22 cellular contexts compared by ENCODE assay signal in the genomic region with DNA sequence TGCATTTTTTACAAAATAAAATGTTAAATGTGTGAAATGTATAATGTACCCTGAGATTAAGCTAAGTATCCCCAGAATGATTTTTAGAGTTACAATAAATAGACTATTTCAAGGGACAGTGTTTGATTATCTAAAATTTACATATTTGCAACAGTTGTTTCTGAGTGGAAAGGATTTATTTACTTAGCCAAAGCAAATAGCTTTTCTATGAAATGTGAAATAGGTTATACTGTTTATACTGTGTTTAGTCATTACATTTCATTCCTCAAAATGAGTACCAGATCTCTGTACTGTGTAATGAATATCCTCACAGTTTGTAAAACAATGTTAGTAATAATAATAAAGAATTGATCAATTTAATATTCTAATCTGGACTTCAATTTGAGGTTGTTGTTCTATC.
DNase-seq lines count a peak whose midpoint lies in the region; ATAC-seq, FAIRE-seq and TF ChIP-seq lines count a peak whose summit lies in the region.
"Had no signal": no experiment of that assay in that cellular context is flagged by ENCODE, and none has a peak within 500 bp of the region (broad histone marks: within the 10 kb centered on the region; RNA-seq: fewer than 3 reads in every experiment).

No MANE protein-coding gene starts in this region.

- H3K36me3 ChIP-seq in GM23248 (ENCODE audit: low read depth) (no peaks in the 10 kb centered on the region), IMR-90 (ENCODE audit: control insufficient read depth, insufficient read depth, low read length) (no peaks in the 10 kb centered on the region), astrocyte (ENCODE audit: insufficient read depth, low read length) (no peaks in the 10 kb centered on the region), right lobe of liver (no peaks in the 10 kb centered on the region)
- H3K36me3 ChIP-seq: BLaER1 treated with 17β-estradiol and CSF1 and Interleukin-3, amounts not matched to agents 10 nM and 100 nM; Peyer's patch had no signal

- H3K79me2 ChIP-seq in GM23248 (ENCODE audit: insufficient read depth) (no peaks in the 10 kb centered on the region), astrocyte (ENCODE audit: insufficient read depth, low read length) (no peaks in the 10 kb centered on the region)

- H3K23ac ChIP-seq in IMR-90 (ENCODE audit: low read depth, low read length): no peak overlapping the region

- intact Hi-C loops in IMR-90 (cut with micrococcal nuclease): loop anchor here (10.0 kb wide), 1 partner anchor 343 kb away; no protein-coding TSS in a partner anchor
- intact Hi-C loops in right lobe of liver (cut with DNase I): no loop called here

- TF ChIP-seq CTCF in IMR-90 (conservative IDR thresholded peaks at IDR 0.05; ENCODE audit: low read depth, low read length) (no peak), astrocyte (IDR thresholded peaks at IDR 0.05; ENCODE audit: insufficient read depth, low read depth, low read length) (no peak), nephron (IDR thresholded peaks at IDR 0.05; ENCODE audit: unreplicated experiment in 3 of 3) (no peak), right lobe of liver (IDR thresholded peaks at IDR 0.05) (no peak), type B pancreatic cell (conservative IDR thresholded peaks at IDR 0.05) (no peak)

- ATAC-seq in IMR-90 (ENCODE audit: low read depth) (peak; percentile 61), HG03521 (IDR thresholded peaks at IDR 0.05; ENCODE audit: unreplicated experiment) (no peak), right lobe of liver (no peak), esophagus mucosa (no peak)
- ATAC-seq: K562 had no signal

- H3K4me1 Mint-ChIP-seq in astrocyte (ENCODE audit: low read depth, unreplicated experiment) (peaks cover 26% of the 10 kb centered on the region), nephron (peaks cover 43% of the 10 kb centered on the region), type B pancreatic cell (ENCODE audit: unreplicated experiment) (peaks cover 17% of the 10 kb centered on the region)
- H3K4me1 Mint-ChIP-seq: CD4-positive, alpha-beta memory T cell had no signal

- H3K14ac ChIP-seq in IMR-90 (replicated peaks; ENCODE audit: low read depth, low read length): no peak overlapping the region

- H2BK20ac ChIP-seq in IMR-90 (ENCODE audit: low read depth, low read length): no peak overlapping the region

- no peak for TF ChIP-seq RAD21 in IMR-90 (IDR thresholded peaks at IDR 0.05; ENCODE audit: low read length)

- H3K27me3 Mint-ChIP-seq in astrocyte (ENCODE audit: low read depth, unreplicated experiment): no peaks in the 10 kb centered on the region
- no peaks in the 10 kb centered on the region for H3K27me3 Mint-ChIP-seq in nephron (ENCODE audit: low read depth)
- no peaks in the 10 kb centered on the region for H3K27me3 Mint-ChIP-seq in type B pancreatic cell
- H3K27me3 Mint-ChIP-seq: CD4-positive, alpha-beta memory T cell had no signal

- H3K9me3 ChIP-seq in GM23248 (ENCODE audit: low read depth) (no peaks in the 10 kb centered on the region), IMR-90 (ENCODE audit: control insufficient read depth, insufficient read depth, low read length) (no peaks in the 10 kb centered on the region), astrocyte (ENCODE audit: insufficient read depth, low read depth, low read length) (no peaks in the 10 kb centered on the region), right lobe of liver (no peaks in the 10 kb centered on the region)
- H3K9me3 ChIP-seq: BLaER1 treated with 17β-estradiol and CSF1 and Interleukin-3, amounts not matched to agents 10 nM and 100 nM; Caco-2; Peyer's patch had no signal

- dilution Hi-C loops in IMR-90 (cut with HindIII; ENCODE audit: low sequenced_read_pairs, unreplicated experiment): no loop called here

- no peak overlapping the region for H4K5ac ChIP-seq in IMR-90 (ENCODE audit: low read depth, low read length)

- H3F3A ChIP-seq in GM23248 (ENCODE audit: insufficient read depth): peaks cover 35% of the 10 kb centered on the region

- no peaks in the 10 kb centered on the region for H3K79me1 ChIP-seq in IMR-90 (ENCODE audit: low read depth in 1 of 2, low read length in 2 of 2)

- peak overlapping the region; percentile 40; the same call in 1 of the 2 replicates for H3K4me3 ChIP-seq in GM23248
- no peak overlapping the region for H3K4me3 ChIP-seq in IMR-90 (ENCODE audit: insufficient read depth, low read depth, low read length)
- H3K4me3 ChIP-seq in astrocyte (ENCODE audit: insufficient read depth, low read depth, low read length): no peak overlapping the region
- H3K4me3 ChIP-seq in right lobe of liver: no peak overlapping the region
- H3K4me3 ChIP-seq: BLaER1 treated with 17β-estradiol and CSF1 and Interleukin-3, amounts not matched to agents 10 nM and 100 nM; K562; Peyer's patch had no signal

- no TSS peak for BruUV-seq in IMR-90 (replicated peaks; lab: Mats Ljungman, UMichigan)

- peak overlapping the region; percentile 97 for H3K27ac Mint-ChIP-seq in astrocyte (ENCODE audit: unreplicated experiment)
- H3K27ac Mint-ChIP-seq in nephron: peak overlapping the region; percentile 79 to 90 (median 79)
- H3K27ac Mint-ChIP-seq in type B pancreatic cell: no peak overlapping the region
- H3K27ac Mint-ChIP-seq: CD4-positive, alpha-beta memory T cell had no signal

- H3K27ac ChIP-seq in GM23248 (peak overlapping the region; percentile 70), IMR-90 (ENCODE audit: insufficient read depth, low read length) (no peak overlapping the region; the same call in 1 of the 2 replicates), astrocyte (ENCODE audit: low read depth, low read length) (peak overlapping the region; percentile 70), right lobe of liver (no peak overlapping the region)
- H3K27ac ChIP-seq: BLaER1 treated with 17β-estradiol and CSF1 and Interleukin-3, amounts not matched to agents 10 nM and 100 nM; Peyer's patch had no signal

- no peak for TF ChIP-seq POLR2A in IMR-90 (IDR thresholded peaks at IDR 0.05; ENCODE audit: low read depth, low read length)
- TF ChIP-seq POLR2A in right lobe of liver (IDR thresholded peaks at IDR 0.05): no peak

- H3K4ac ChIP-seq in IMR-90 (ENCODE audit: low read depth, low read length): no peak overlapping the region

- H3K4me1 ChIP-seq in GM23248 (ENCODE audit: insufficient read depth) (peaks cover 41% of the 10 kb centered on the region), IMR-90 (ENCODE audit: control insufficient read depth, insufficient read depth, low read length) (peaks cover 10% of the 10 kb centered on the region), astrocyte (ENCODE audit: insufficient read depth, low read length) (peaks cover 30% of the 10 kb centered on the region), right lobe of liver (no peaks in the 10 kb centered on the region)
- H3K4me1 ChIP-seq: BLaER1 treated with 17β-estradiol and CSF1 and Interleukin-3, amounts not matched to agents 10 nM and 100 nM; Caco-2; Peyer's patch had no signal

- DNase-seq in GM23248 (peak; percentile 13), IMR-90 (peak; percentile 19), astrocyte (ENCODE audit: low read depth) (no peak), right lobe of liver (no peak), type B pancreatic cell (ENCODE audit: extremely low spot score, unreplicated experiment) (no peak)
- DNase-seq: Caco-2; CD4-positive, alpha-beta memory T cell; DMS 273 treated with DMSO at 0.1 percent for 48 hours; GOT3; NCI-H1092; NCI-H1436; NCI-H187 treated with DMSO at 0.1 percent for 48 hours; NCI-H510A treated with DMSO at 0.1 percent for 48 hours; NCI-H774; NK-92 treated with Interleukin-12 subunit alpha and Interleukin-12 subunit beta, amount 100 ng/mL, for 24 hours; Peyer's patch had no signal

- H3K27me3 ChIP-seq in GM23248 (replicated peaks; ENCODE audit: insufficient read depth): no peaks in the 10 kb centered on the region
- H3K27me3 ChIP-seq in IMR-90 (ENCODE audit: control insufficient read depth, insufficient read depth, low read length): no peaks in the 10 kb centered on the region
- no peaks in the 10 kb centered on the region for H3K27me3 ChIP-seq in astrocyte (ENCODE audit: insufficient read depth, low read length)
- no peaks in the 10 kb centered on the region for H3K27me3 ChIP-seq in right lobe of liver
- H3K27me3 ChIP-seq: Peyer's patch had no signal

- H2AK9ac ChIP-seq in IMR-90 (replicated peaks; ENCODE audit: low read depth, low read length, poor library complexity): no peak overlapping the region

- H3K4me3 Mint-ChIP-seq in astrocyte (ENCODE audit: unreplicated experiment) (no peak overlapping the region), nephron (no peak overlapping the region), type B pancreatic cell (no peak overlapping the region)
- H3K4me3 Mint-ChIP-seq: CD4-positive, alpha-beta memory T cell had no signal

- H2BK15ac ChIP-seq in IMR-90 (ENCODE audit: low read depth, low read length): no peak overlapping the region

- H4K91ac ChIP-seq in IMR-90 (ENCODE audit: insufficient read depth, low read depth, low read length): no peak overlapping the region

- POLR2A ChIA-PET in IMR-90 (lab: Charles Lee; ENCODE audit: unreplicated experiment): interaction anchor here (0.5 kb wide), 1 partner anchor 1014 kb away, joined by 3 read pairs; no protein-coding TSS in a partner anchor

- no peaks in the 10 kb centered on the region for H3K9me1 ChIP-seq in IMR-90 (ENCODE audit: insufficient read depth, low read length)

- peak overlapping the region; percentile 56 for H3K4me2 ChIP-seq in GM23248 (ENCODE audit: unreplicated experiment)
- no peak overlapping the region for H3K4me2 ChIP-seq in IMR-90 (ENCODE audit: low read depth, low read length)
- peak overlapping the region; percentile 71 for H3K4me2 ChIP-seq in astrocyte (ENCODE audit: low read length)
- H3K4me2 ChIP-seq: BLaER1 treated with 17β-estradiol and CSF1 and Interleukin-3, amounts not matched to agents 10 nM and 100 nM had no signal

- H3K9ac ChIP-seq in GM23248: 0 out of 2 replicates have a peak overlapping the region, but pooled peaks have one; percentile 34
- no peak overlapping the region for H3K9ac ChIP-seq in IMR-90 (ENCODE audit: low read depth, low read length)
- peak overlapping the region; percentile 23 for H3K9ac ChIP-seq in astrocyte (ENCODE audit: low read length)
- H3K9ac ChIP-seq: BLaER1 treated with 17β-estradiol and CSF1 and Interleukin-3, amounts not matched to agents 10 nM and 100 nM had no signal

- H2AFZ ChIP-seq in GM23248: peak overlapping the region; percentile 48
- no peak overlapping the region for H2AFZ ChIP-seq in IMR-90 (replicated peaks; ENCODE audit: low read length, poor library complexity)
- H2AFZ ChIP-seq in astrocyte (ENCODE audit: low read depth, low read length): no peak overlapping the region

- no peak overlapping the region for H2AK5ac ChIP-seq in IMR-90 (ENCODE audit: low read depth, low read length)

- no peak overlapping the region for H2BK120ac ChIP-seq in IMR-90 (ENCODE audit: low read depth, low read length)

- no peaks in the 10 kb centered on the region for H3K9me2 ChIP-seq in GM23248 (ENCODE audit: insufficient read depth)

- no peaks in the 10 kb centered on the region for H3K9me3 Mint-ChIP-seq in astrocyte (ENCODE audit: unreplicated experiment)
- no peaks in the 10 kb centered on the region for H3K9me3 Mint-ChIP-seq in nephron
- H3K9me3 Mint-ChIP-seq in type B pancreatic cell: no peaks in the 10 kb centered on the region

- H3K36me3 Mint-ChIP-seq in astrocyte (ENCODE audit: low read depth, unreplicated experiment) (no peaks in the 10 kb centered on the region), nephron (ENCODE audit: low read depth) (no peaks in the 10 kb centered on the region), type B pancreatic cell (no peaks in the 10 kb centered on the region)
- H3K36me3 Mint-ChIP-seq: CD4-positive, alpha-beta memory T cell had no signal

- H3K56ac ChIP-seq in IMR-90 (ENCODE audit: extremely low read depth, insufficient read depth, low read length): no peak overlapping the region

- no peak overlapping the region for H4K8ac ChIP-seq in IMR-90 (ENCODE audit: low read depth in 2 of 2, low read length in 2 of 2)

- CTCF ChIA-PET in IMR-90 (lab: Yijun Ruan, JAX): no interaction called here

- H2BK5ac ChIP-seq in IMR-90 (ENCODE audit: low read depth, low read length, poor library complexity, severe bottlenecking): peak overlapping the region; percentile 77

- H3K18ac ChIP-seq in IMR-90 (ENCODE audit: low read depth, low read length): no peak overlapping the region; the same call in 1 of the 2 replicates

- H4K20me1 ChIP-seq in GM23248 (ENCODE audit: insufficient read depth): no peaks in the 10 kb centered on the region
- no peaks in the 10 kb centered on the region for H4K20me1 ChIP-seq in IMR-90 (ENCODE audit: insufficient read depth, low read length)
- no peaks in the 10 kb centered on the region for H4K20me1 ChIP-seq in astrocyte (ENCODE audit: insufficient read depth, low read length)

- in situ Hi-C loops in GM23248 (cut with MboI) (no loop called here), IMR-90 (cut with MboI; ENCODE audit: low sequenced_read_pairs) (no loop called here)

- FAIRE-seq in astrocyte (lab: Jason Lieb, UNC): no peak
- FAIRE-seq: GM12892, K562 had no signal

Comparison
In these comparisons a context has a peak if more than half of its experiments do, and no peak if none do; other contexts are left out.
1. DNase-seq: peak in GM23248 (single experiment) and IMR-90 (single experiment); none in astrocyte (single experiment), right lobe of liver (0 of 3) and type B pancreatic cell (single experiment).
2. H3K27ac ChIP-seq: peak in GM23248 (single experiment) and astrocyte (single experiment); none in IMR-90 (single experiment) and right lobe of liver (0 of 3).